ENCODE assay signal across 14 cellular contexts in genomic region chr5:154866841-154867240, GRCh38. TPM values are rescaled to one million over a fixed set of nuclear protein-coding genes. Genes with fewer than 3 reads are reported as not detected.
"Had no signal": no experiment of that assay in that cellular context is flagged by ENCODE, and none has a peak within 500 bp of the region (broad histone marks: within the 10 kb centered on the region; RNA-seq: fewer than 3 reads in every experiment).

No MANE protein-coding gene starts in this region.

- H3K27me3 Mint-ChIP-seq: dendritic cell treated with granulocyte-macrophage colony-stimulating factor and Interleukin-4, amounts not matched to agents 40 ng/mL and 50 ng/mL, for 4 days; natural killer cell treated with Interleukin-12 subunit alpha and Interleukin-12 subunit beta and Interleukin-15 and Interleukin-18, amount 100 ng/mL, for 72 hours; stimulated activated naive B cell treated with anti-CD40 and anti-IgM and Interleukin-4, amounts not matched to agents 10 μg/mL and 1 μg/mL and 100 μg/mL, for 72 hours had no signal

- DNase-seq: activated CD4-positive, alpha-beta T cell treated with anti-CD3 and anti-CD28 coated beads, Interleukin-2, amount 50 U/mL, for 48 hours; activated naive CD4-positive, alpha-beta T cell treated with Interleukin-2 at 50 U/mL for 16 hours; anterior cingulate cortex; hippocampal formation; kidney; left ventricle myocardium inferior; mesendoderm; posterior cingulate gyrus; stimulated activated CD4-positive, alpha-beta T cell treated with anti-CD3 and anti-CD28 coated beads, Interleukin-2, amount 100 ng/mL, for 48 hours; stimulated activated naive B cell treated with anti-CD40 and anti-IgM and Interleukin-4, amounts not matched to agents 10 μg/mL and 1 μg/mL and 100 μg/mL, for 72 hours; substantia nigra; upper lobe of left lung had no signal

- H3K27me3 ChIP-seq: upper lobe of left lung had no signal

- ATAC-seq: natural killer cell treated with Interleukin-12 subunit alpha and Interleukin-12 subunit beta and Interleukin-15 and Interleukin-18, amount 100 ng/mL, for 72 hours; stimulated activated naive B cell treated with anti-CD40 and anti-IgM and Interleukin-4, amounts not matched to agents 10 μg/mL and 1 μg/mL and 100 μg/mL, for 72 hours had no signal

- H3K9me3 ChIP-seq: left ventricle myocardium inferior, upper lobe of left lung had no signal

- H3K9me3 Mint-ChIP-seq: dendritic cell treated with granulocyte-macrophage colony-stimulating factor and Interleukin-4, amounts not matched to agents 40 ng/mL and 50 ng/mL, for 4 days; natural killer cell treated with Interleukin-12 subunit alpha and Interleukin-12 subunit beta and Interleukin-15 and Interleukin-18, amount 100 ng/mL, for 72 hours; stimulated activated naive B cell treated with anti-CD40 and anti-IgM and Interleukin-4, amounts not matched to agents 10 μg/mL and 1 μg/mL and 100 μg/mL, for 72 hours had no signal

- H3K27ac Mint-ChIP-seq: dendritic cell treated with granulocyte-macrophage colony-stimulating factor and Interleukin-4, amounts not matched to agents 40 ng/mL and 50 ng/mL, for 4 days; stimulated activated naive B cell treated with anti-CD40 and anti-IgM and Interleukin-4, amounts not matched to agents 10 μg/mL and 1 μg/mL and 100 μg/mL, for 72 hours had no signal

- H3K4me3 Mint-ChIP-seq: dendritic cell treated with granulocyte-macrophage colony-stimulating factor and Interleukin-4, amounts not matched to agents 40 ng/mL and 50 ng/mL, for 4 days; natural killer cell treated with Interleukin-12 subunit alpha and Interleukin-12 subunit beta and Interleukin-15 and Interleukin-18, amount 100 ng/mL, for 72 hours; stimulated activated naive B cell treated with anti-CD40 and anti-IgM and Interleukin-4, amounts not matched to agents 10 μg/mL and 1 μg/mL and 100 μg/mL, for 72 hours had no signal

- H3K4me3 ChIP-seq: left ventricle myocardium inferior, upper lobe of left lung had no signal

- H3K27ac ChIP-seq: left ventricle myocardium inferior had no signal

RNA-seq across cellular contexts. Expression of gene FAXDC2, which starts 16.4 kb away (rescaled TPM):
- total RNA-seq: natural killer cell treated with Interleukin-12 subunit alpha and Interleukin-12 subunit beta and Interleukin-15 and Interleukin-18, amount 100 ng/mL, for 72 hours had no signal
